In the genomic region with DNA sequence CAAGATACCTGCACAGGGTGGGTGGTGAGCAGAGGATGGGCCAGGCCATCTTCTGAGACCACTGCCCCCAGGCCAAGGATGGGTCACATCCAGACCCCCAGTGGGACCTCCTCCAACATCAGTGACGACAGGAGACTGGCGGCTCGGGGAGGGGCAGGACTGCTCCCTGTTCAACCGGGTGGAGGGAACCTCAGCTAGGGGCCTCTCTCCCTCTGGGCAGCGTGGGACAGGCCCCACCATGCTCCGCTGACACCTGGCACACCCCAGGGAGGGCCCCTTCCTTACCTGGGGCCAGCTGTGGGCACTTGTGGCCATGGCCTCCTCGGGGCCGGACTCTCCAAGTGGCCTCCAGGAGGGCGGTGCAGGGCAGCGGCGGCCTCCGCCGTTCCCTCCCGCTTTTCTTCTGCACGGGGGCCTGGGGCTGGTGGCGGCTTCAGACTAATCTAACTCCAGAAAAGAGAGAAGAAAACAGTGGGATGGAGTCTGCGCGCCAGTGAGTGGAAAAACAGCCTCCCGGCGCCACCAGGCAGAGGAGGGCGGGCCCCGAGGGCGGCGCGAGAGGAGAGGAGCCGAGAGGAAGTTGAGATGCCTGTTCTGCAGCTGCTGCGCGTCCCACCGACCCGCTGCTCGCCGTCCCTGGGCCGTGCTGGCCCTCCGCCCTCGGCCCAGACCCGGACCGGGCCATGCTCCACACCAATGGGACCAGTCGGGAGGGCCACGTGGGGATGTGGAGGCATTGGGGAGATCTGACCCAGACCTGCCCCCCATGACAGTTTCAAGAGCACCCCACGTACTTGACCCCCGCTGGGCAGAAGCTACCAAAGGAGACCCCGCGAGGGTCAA, we compare ENCODE assay signal across 8 cellular contexts. TPM values are rescaled to one million over a fixed set of nuclear protein-coding genes. Genes with fewer than 3 reads are reported as not detected.
A peak's percentile ranks its signal among the peaks of the same experiment; 100 is the strongest.
DNase-seq lines count a peak whose midpoint lies in the region; ATAC-seq and TF ChIP-seq lines count a peak whose summit lies in the region.

A gene with protein sequence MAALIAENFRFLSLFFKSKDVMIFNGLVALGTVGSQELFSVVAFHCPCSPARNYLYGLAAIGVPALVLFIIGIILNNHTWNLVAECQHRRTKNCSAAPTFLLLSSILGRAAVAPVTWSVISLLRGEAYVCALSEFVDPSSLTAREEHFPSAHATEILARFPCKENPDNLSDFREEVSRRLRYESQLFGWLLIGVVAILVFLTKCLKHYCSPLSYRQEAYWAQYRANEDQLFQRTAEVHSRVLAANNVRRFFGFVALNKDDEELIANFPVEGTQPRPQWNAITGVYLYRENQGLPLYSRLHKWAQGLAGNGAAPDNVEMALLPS (minus strand): TSS at position 500 of the 843 bp plus-strand sequence. CDS start 2,429 bp downstream, outside the sequence.

- TF ChIP-seq CTCF in PC-9 (conservative IDR thresholded peaks at IDR 0.05) (no peak), fibroblast of the aortic adventitia (IDR thresholded peaks at IDR 0.05; ENCODE audit: insufficient read depth, low read length) (no peak), neutrophil (IDR thresholded peaks at IDR 0.05) (no peak)

- H3K9me3 ChIP-seq in PC-9 (ENCODE audit: insufficient read depth, low read depth) (no peaks in the 10 kb centered on the region), neutrophil (no peaks in the 10 kb centered on the region)

- CTCF ChIA-PET in PC-9 (lab: Charles Lee) = no interaction called here

- peaks cover 44% of the 10 kb centered on the region for H3K79me2 ChIP-seq in PC-9 (ENCODE audit: low read depth)

- POLR2A ChIA-PET in PC-9 (lab: Charles Lee; ENCODE audit: unreplicated experiment) = interaction anchor here (0.5 to 0.6 kb wide), 2 partner anchors 13 to 29 kb away, joined by 3 read pairs; no protein-coding TSS in a partner anchor

- H3K9me2 ChIP-seq in PC-9 (ENCODE audit: insufficient read depth) = no peaks in the 10 kb centered on the region

- peaks cover 16% of the 10 kb centered on the region for H3F3A ChIP-seq in PC-9 (ENCODE audit: insufficient read depth, low read depth)

- H3K27me3 ChIP-seq in PC-9 (ENCODE audit: insufficient read depth, low read depth) = no peaks in the 10 kb centered on the region
- peaks cover 59% of the 10 kb centered on the region for H3K27me3 ChIP-seq in neutrophil

- H2AFZ ChIP-seq in PC-9 = peak within 1 kb of the TSS; percentile 62

- peaks cover 46% of the 10 kb centered on the region for H3K4me1 ChIP-seq in PC-9 (replicated peaks; ENCODE audit: insufficient read depth)
- peaks cover 7 to 13% of the 10 kb centered on the region in 2 experiments for H3K4me1 ChIP-seq in neutrophil (ENCODE audit: control insufficient read depth in 1 of 2, insufficient read depth in 1 of 2, low read depth in 1 of 2, low read length in 1 of 2)

- ATAC-seq in HG03045 (IDR thresholded peaks at IDR 0.05; ENCODE audit: unreplicated experiment) = peak; percentile 69

- BruUV-seq in PC-9 (replicated peaks; lab: Mats Ljungman, UMichigan) = no TSS peak

- H3K36me3 ChIP-seq in PC-9 (ENCODE audit: low read depth) (peaks cover 10% of the 10 kb centered on the region; the same call in 1 of the 2 replicates), neutrophil (no peaks in the 10 kb centered on the region)

- peak; percentile 52 for DNase-seq in NCI-H82 (lab: John Stamatoyannopoulos, UW)
- DNase-seq in NCI-H82 treated with DMSO at 0.1 percent for 48 hours (lab: John Stamatoyannopoulos, UW; ENCODE audit: unreplicated experiment) = no peak
- DNase-seq in PC-9 = peak; percentile 46 to 70
- DNase-seq in activated effector memory CD4-positive, alpha-beta T cell treated with Interleukin-2 at 50 U/mL for 16 hours = peak; percentile 48
- peak; percentile 55 for DNase-seq in fibroblast of the aortic adventitia (ENCODE audit: low read depth)
- DNase-seq in superior temporal gyrus (ENCODE audit: extremely low spot score) = peak; percentile 44

- H3K27ac ChIP-seq in PC-9 = peak within 1 kb of the TSS; percentile 67
- H3K27ac ChIP-seq in neutrophil = no peak within 1 kb of the TSS

- H3K4me2 ChIP-seq in PC-9 = peak within 1 kb of the TSS; percentile 91

- intact Hi-C loops in PC-9 (cut with micrococcal nuclease; ENCODE audit: unreplicated experiment) = loop anchor here (1.0 to 2.0 kb wide), 2 partner anchors 19 to 27 kb away; a partner anchor contains a TSS

- H4K20me1 ChIP-seq in PC-9 (ENCODE audit: insufficient read depth) = no peaks in the 10 kb centered on the region

- H3K4me3 ChIP-seq in PC-9 (peak within 1 kb of the TSS; percentile 83), fibroblast of the aortic adventitia (ENCODE audit: low read depth, low read length) (peak within 1 kb of the TSS; percentile 87), neutrophil (ENCODE audit: low read depth in 1 of 2, low read length in 1 of 2) (peak within 1 kb of the TSS; percentile 12 to 35)

RNA-seq across cellular contexts. Expression of the gene that starts here (rescaled TPM):
- total RNA-seq in PC-9 (2021) = 46.3 and 54.1 TPM in 2 replicates
- total RNA-seq in fibroblast of the aortic adventitia (ENCODE audit: low replicate concordance) = 57.6 and 91.4 TPM in 2 replicates

Comparison
In these comparisons a context has a peak if more than half of its experiments do, and no peak if none do; other contexts are left out.
1. H3K4me3 ChIP-seq: peak in every context shown above with its lines; median percentile 87 in fibroblast of the aortic adventitia; 83 in PC-9; 24 in neutrophil.